21 cellular contexts compared by ENCODE assay signal in the genomic region with DNA sequence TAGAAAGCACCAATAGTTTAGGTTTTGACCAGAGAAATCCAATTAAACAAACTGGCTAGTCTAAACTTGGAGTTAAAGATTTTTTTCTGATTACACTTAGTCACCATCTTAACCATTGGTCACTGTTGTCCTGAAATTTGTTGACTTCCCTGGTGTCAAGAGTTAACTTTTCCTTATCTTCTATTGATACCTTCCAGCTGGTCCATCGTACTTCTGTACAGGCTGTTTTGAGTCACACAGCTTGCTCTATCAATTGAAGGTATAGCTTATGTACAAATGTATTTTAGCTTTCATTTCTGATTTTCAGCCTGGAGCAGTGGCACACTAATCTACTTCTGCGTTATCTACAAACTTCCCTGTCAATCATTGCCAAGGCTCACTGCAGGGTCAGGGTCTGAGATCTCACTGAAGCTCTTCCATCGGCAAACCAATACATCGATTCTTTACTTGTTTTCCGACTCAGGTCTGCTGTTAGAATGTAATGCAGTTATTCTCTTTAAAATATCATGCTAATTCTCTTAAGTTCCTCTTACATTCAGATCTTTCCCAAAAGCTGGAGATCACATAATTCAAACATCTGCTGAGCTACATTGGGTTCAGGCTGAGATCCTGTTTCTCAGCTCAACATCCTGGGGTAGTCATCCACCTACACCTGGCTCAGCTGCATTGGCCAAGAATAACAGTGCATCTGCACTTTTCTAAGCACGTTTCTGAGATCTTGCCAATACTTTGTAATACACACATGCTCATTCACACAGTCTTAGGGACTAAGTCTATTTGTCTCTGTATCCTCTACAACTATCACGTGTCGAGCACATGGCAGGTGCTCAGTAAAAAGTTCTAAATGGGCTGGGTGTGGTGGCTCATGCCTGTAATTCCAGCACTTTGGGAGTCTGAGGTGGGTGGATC. TPM values are rescaled to one million over a fixed set of nuclear protein-coding genes. Genes with fewer than 3 reads are reported as not detected.
DNase-seq lines count a peak whose midpoint lies in the region; ATAC-seq, FAIRE-seq and TF ChIP-seq lines count a peak whose summit lies in the region.
"Had no signal": no experiment of that assay in that cellular context is flagged by ENCODE, and none has a peak within 500 bp of the region (broad histone marks: within the 10 kb centered on the region; RNA-seq: fewer than 3 reads in every experiment).

No MANE protein-coding gene starts in this region.

- H2AFZ ChIP-seq in mammary epithelial cell (ENCODE audit: low read depth, low read length), result no peak overlapping the region

- H3K9me3 Mint-ChIP-seq in MCF 10A (ENCODE audit: unreplicated experiment) (no peaks in the 10 kb centered on the region), type B pancreatic cell (no peaks in the 10 kb centered on the region)
- H3K9me3 Mint-ChIP-seq in CD8-positive, alpha-beta memory T cell, result no peaks in the 10 kb centered on the region
- H3K9me3 Mint-ChIP-seq: CD8-positive, alpha-beta T cell; HFFc6 had no signal

- H3K4me2 ChIP-seq in mammary epithelial cell (ENCODE audit: insufficient read depth, low read depth, low read length), result no peak overlapping the region
- H3K4me2 ChIP-seq: BLaER1 had no signal

- no peaks in the 10 kb centered on the region for H4K20me1 ChIP-seq in mammary epithelial cell (ENCODE audit: insufficient read depth, low read length)
- H4K20me1 ChIP-seq: BLaER1 had no signal

- in situ Hi-C loops in mammary epithelial cell (cut with MboI; ENCODE audit: low sequenced_read_pairs in 2 of 2), result loop anchor here in 1 of 2 donors (25.0 kb wide), 1 partner anchor 466 kb away; no protein-coding TSS in a partner anchor

- dilution Hi-C loops in mammary epithelial cell (cut with HindIII; ENCODE audit: low sequenced_read_pairs), result no loop called here

- TF ChIP-seq POLR2A in right lobe of liver (IDR thresholded peaks at IDR 0.05) (no peak), GM12891 (IDR thresholded peaks at IDR 0.05; ENCODE audit: low read depth, low read length) (no peak)

- POLR2A ChIA-PET in MCF 10A (lab: Yijun Ruan, JAX), result no interaction called here
- POLR2A ChIA-PET in CD8-positive, alpha-beta memory T cell (lab: Charles Lee), result interaction anchor here (0.6 kb wide), 1 partner anchor 9 kb away, joined by 5 read pairs; no protein-coding TSS in a partner anchor

- H3K27ac ChIP-seq in mammary epithelial cell (ENCODE audit: insufficient read depth, low read depth, low read length) (no peak overlapping the region), duodenal mucosa (ENCODE audit: low read depth, low read length) (no peak overlapping the region), right lobe of liver (peak overlapping the region in 1 of 3 donors; percentile 36)
- H3K27ac ChIP-seq in CD8-positive, alpha-beta memory T cell (ENCODE audit: low read depth, low read length), result no peak overlapping the region
- H3K27ac ChIP-seq: BLaER1 had no signal

- no peak for TF ChIP-seq CTCF in mammary epithelial cell (conservative IDR thresholded peaks at IDR 0.05 in 1 of 2, IDR thresholded peaks at IDR 0.05 in 1 of 2; ENCODE audit: extremely low read depth in 1 of 2, insufficient read depth in 1 of 2, low read depth in 1 of 2, low read length in 2 of 2)
- no peak for TF ChIP-seq CTCF in MCF 10A (IDR thresholded peaks at IDR 0.05; ENCODE audit: unreplicated experiment)
- TF ChIP-seq CTCF in right lobe of liver (IDR thresholded peaks at IDR 0.05), result no peak
- TF ChIP-seq CTCF in type B pancreatic cell (conservative IDR thresholded peaks at IDR 0.05), result no peak

- no peaks in the 10 kb centered on the region for H3K79me2 ChIP-seq in mammary epithelial cell (ENCODE audit: insufficient read depth, low read length)

- H3K27ac Mint-ChIP-seq in MCF 10A (ENCODE audit: low read depth, unreplicated experiment) (no peak overlapping the region), type B pancreatic cell (no peak overlapping the region)
- no peak overlapping the region for H3K27ac Mint-ChIP-seq in CD8-positive, alpha-beta memory T cell
- H3K27ac Mint-ChIP-seq: CD8-positive, alpha-beta T cell; HFFc6 had no signal

- no peak for FAIRE-seq in GM12891 (lab: Jason Lieb, UNC)
- FAIRE-seq: GM12878, GM18507, H1 had no signal

- no peaks in the 10 kb centered on the region for H3K9me3 ChIP-seq in mammary epithelial cell (replicated peaks; ENCODE audit: insufficient read depth, low read length)
- no peaks in the 10 kb centered on the region for H3K9me3 ChIP-seq in duodenal mucosa (ENCODE audit: control insufficient read depth in 1 of 2, low read length in 2 of 2)
- no peaks in the 10 kb centered on the region for H3K9me3 ChIP-seq in right lobe of liver
- no peaks in the 10 kb centered on the region for H3K9me3 ChIP-seq in CD8-positive, alpha-beta memory T cell (ENCODE audit: low read length)
- H3K9me3 ChIP-seq: BLaER1, MG63 had no signal

- no peaks in the 10 kb centered on the region for H3K4me1 Mint-ChIP-seq in MCF 10A (ENCODE audit: insufficient read depth, unreplicated experiment)
- no peaks in the 10 kb centered on the region for H3K4me1 Mint-ChIP-seq in type B pancreatic cell (ENCODE audit: unreplicated experiment)
- H3K4me1 Mint-ChIP-seq in CD8-positive, alpha-beta memory T cell, result peaks cover 0 to 5% (median 0%) of the 10 kb centered on the region in 3 donors

- H3K9ac ChIP-seq in mammary epithelial cell (ENCODE audit: insufficient read depth, low read length) (no peak overlapping the region), duodenal mucosa (ENCODE audit: low read depth in 1 of 2, low read length in 2 of 2) (no peak overlapping the region)
- H3K9ac ChIP-seq: BLaER1 had no signal

- H3K36me3 ChIP-seq in mammary epithelial cell (ENCODE audit: insufficient read depth, low read length) (peaks cover 7% of the 10 kb centered on the region), duodenal mucosa (ENCODE audit: control insufficient read depth in 1 of 2, insufficient read depth in 2 of 2, low read length in 2 of 2) (peaks cover 4 to 27% of the 10 kb centered on the region in 2 donors), right lobe of liver (peaks cover 0 to 21% (median 0%) of the 10 kb centered on the region in 4 donors)
- no peaks in the 10 kb centered on the region for H3K36me3 ChIP-seq in CD8-positive, alpha-beta memory T cell (ENCODE audit: insufficient read depth, low read length)
- H3K36me3 ChIP-seq: MG63 had no signal

- H3K4me1 ChIP-seq in mammary epithelial cell (ENCODE audit: insufficient read depth, low read length) (no peaks in the 10 kb centered on the region), duodenal mucosa (ENCODE audit: control insufficient read depth in 1 of 2, insufficient read depth in 2 of 2, low read length in 2 of 2) (peaks cover 26 to 29% of the 10 kb centered on the region in 2 donors), right lobe of liver (peaks cover 0 to 27% (median 11%) of the 10 kb centered on the region in 4 donors)
- no peaks in the 10 kb centered on the region for H3K4me1 ChIP-seq in CD8-positive, alpha-beta memory T cell (ENCODE audit: insufficient read depth, low read length)
- H3K4me1 ChIP-seq: BLaER1 had no signal

- H3K36me3 Mint-ChIP-seq in MCF 10A (ENCODE audit: insufficient read depth, unreplicated experiment), result peaks cover 34% of the 10 kb centered on the region
- peaks cover 18% of the 10 kb centered on the region for H3K36me3 Mint-ChIP-seq in type B pancreatic cell
- peaks cover 0 to 28% (median 19%) of the 10 kb centered on the region in 3 donors for H3K36me3 Mint-ChIP-seq in CD8-positive, alpha-beta memory T cell

- DNase-seq in mammary epithelial cell (no peak), MCF 10A (ENCODE audit: unreplicated experiment) (no peak), right lobe of liver (peak in 1 of 3 donors; percentile 51), type B pancreatic cell (ENCODE audit: extremely low spot score, unreplicated experiment) (no peak), GM12891 (ENCODE audit: insufficient read length, low spot score) (no peak)
- no peak for DNase-seq in CD8-positive, alpha-beta memory T cell
- DNase-seq: CD8-positive, alpha-beta T cell; GDM1; HFFc6; MG63; NCI-H1105; NCI-H1694; NCI-H2107; NCI-H446; NCI-H69 had no signal

- H3K27me3 ChIP-seq in mammary epithelial cell (ENCODE audit: insufficient read depth, low read length) (no peaks in the 10 kb centered on the region), duodenal mucosa (ENCODE audit: control insufficient read depth in 1 of 2, insufficient read depth in 2 of 2, low read length in 2 of 2) (no peaks in the 10 kb centered on the region), right lobe of liver (no peaks in the 10 kb centered on the region)
- H3K27me3 ChIP-seq in CD8-positive, alpha-beta memory T cell (ENCODE audit: insufficient read depth, low read length, poor library complexity, severe bottlenecking), result no peaks in the 10 kb centered on the region
- H3K27me3 ChIP-seq: BLaER1, MG63 had no signal

- H3K4me3 ChIP-seq in mammary epithelial cell (replicated peaks in 1 of 3; ENCODE audit: insufficient read depth in 1 of 3, low read depth in 2 of 3, low read length in 3 of 3) (no peak overlapping the region), duodenal mucosa (ENCODE audit: low read depth in 1 of 2, low read length in 2 of 2) (peak overlapping the region; percentile 17), right lobe of liver (no peak overlapping the region)
- no peak overlapping the region for H3K4me3 ChIP-seq in CD8-positive, alpha-beta memory T cell (ENCODE audit: low read length)
- H3K4me3 ChIP-seq: BLaER1, GM12878, MG63 had no signal

- H3K4me3 Mint-ChIP-seq in MCF 10A (ENCODE audit: unreplicated experiment) (no peak overlapping the region), type B pancreatic cell (peak overlapping the region; percentile 1)
- H3K4me3 Mint-ChIP-seq in CD8-positive, alpha-beta memory T cell, result no peak overlapping the region
- H3K4me3 Mint-ChIP-seq: CD8-positive, alpha-beta T cell; HFFc6 had no signal

- ATAC-seq in right lobe of liver (peak; percentile 45 to 76 (median 70)), GM19467 (IDR thresholded peaks at IDR 0.05; ENCODE audit: unreplicated experiment) (no peak)
- ATAC-seq: CD8-positive, alpha-beta T cell; GM12878 had no signal

- BruUV-seq in mammary epithelial cell (replicated peaks; lab: Mats Ljungman, UMichigan), result TSS peak; percentile 10
- BruUV-seq in MCF 10A (replicated peaks; lab: Mats Ljungman, UMichigan), result no TSS peak

- intact Hi-C loops in mammary epithelial cell (cut with micrococcal nuclease), result no loop called here
- intact Hi-C loops in MCF 10A (cut with micrococcal nuclease), result no loop called here
- intact Hi-C loops in right lobe of liver (cut with DNase I), result no loop called here

- CTCF ChIA-PET in mammary epithelial cell (lab: Charles Lee; ENCODE audit: low non-redundant PET) (no interaction called here), MCF 10A (lab: Yijun Ruan, JAX) (interaction anchor here (1.2 to 1.6 kb wide), 3 partner anchors 8 to 192 kb away, joined by 9 to 14 read pairs (median 12); a partner anchor contains a TSS)
- CTCF ChIA-PET in CD8-positive, alpha-beta memory T cell (lab: Charles Lee), result interaction anchor here (0.6 kb wide), 1 partner anchor 17 kb away, joined by 3 read pairs; no protein-coding TSS in a partner anchor

- H3K27me3 Mint-ChIP-seq in MCF 10A (ENCODE audit: insufficient read depth, unreplicated experiment) (no peaks in the 10 kb centered on the region), type B pancreatic cell (peaks cover 9% of the 10 kb centered on the region)
- H3K27me3 Mint-ChIP-seq in CD8-positive, alpha-beta memory T cell, result peaks cover 0 to 2% of the 10 kb centered on the region in 2 donors

- WGBS in mammary epithelial cell (ENCODE audit: low coverage, missing lambda C conversion rate), result 69% methylated on average over 8 of the region's 8 CpGs
- 28% methylated on average over 8 of the region's 8 CpGs for WGBS in right lobe of liver (ENCODE audit: insufficient coverage, low coverage, low lambda C conversion rate, missing lambda C conversion rate)

RNA-seq across cellular contexts. Expression of a gene that starts 11.3 kb away (rescaled TPM):
- total RNA-seq in mammary epithelial cell (10 to 100 TPM; 17.8 to 67.7 TPM), MCF 10A (2022) (49.7 and 58.6 TPM in 2 replicates), right lobe of liver (10 to 100 TPM; 26.0 to 44.4 (median 31.1) TPM), type B pancreatic cell (ENCODE audit: low replicate concordance) (58.1 and 74.6 TPM in 2 replicates)
- 44.3 TPM for polyA plus RNA-seq in mammary epithelial cell
- 52.7 TPM for polyA minus RNA-seq in mammary epithelial cell
- total RNA-seq in CD8-positive, alpha-beta memory T cell, result 100 to 1,000 TPM; 113 to 114 TPM
- polyA plus RNA-seq in CD8-positive, alpha-beta memory T cell, result 82.0 TPM
- polyA plus RNA-seq in GM12891 (2012; ENCODE audit: low read depth, missing spikeins), result 132 TPM

Comparison
In these comparisons a context has a peak if more than half of its experiments do, and no peak if none do; other contexts are left out.
1. H3K4me3 ChIP-seq: peak in duodenal mucosa (2 of 2); none in mammary epithelial cell (0 of 3), right lobe of liver (0 of 3) and CD8-positive, alpha-beta memory T cell (single experiment).